In the genomic region with DNA sequence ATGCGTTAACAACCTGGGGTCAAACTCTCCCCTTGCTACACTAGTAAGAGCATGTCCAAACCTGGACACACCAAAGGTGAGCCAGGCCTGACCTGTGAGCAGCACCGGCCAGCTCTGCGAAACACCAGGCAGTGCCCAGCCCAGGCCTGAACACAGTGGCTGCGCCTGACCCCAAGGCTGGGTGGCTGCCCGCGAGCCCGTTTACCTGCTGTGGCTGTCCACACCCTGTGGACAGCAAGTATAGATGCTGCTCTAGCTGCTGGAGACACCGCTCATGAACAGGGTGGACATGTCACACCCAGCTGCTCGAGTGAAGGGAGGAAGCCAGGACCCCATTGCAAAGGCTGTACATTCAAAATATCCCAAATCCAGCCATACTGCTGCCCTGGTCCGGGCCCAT, we compare ENCODE assay signal across 2 cellular contexts.
TF ChIP-seq lines count a peak whose summit lies in the region.

No MANE protein-coding gene starts in this region.

TF ChIP-seq in IMR-90, 13 proteins besides CTCF, POLR2A, EP300 and RAD21:
- no peak for TF ChIP-seq BHLHE40 (IDR thresholded peaks at IDR 0.05; ENCODE audit: low read depth, low read length)

TF ChIP-seq in K562, 482 proteins besides CTCF, POLR2A, EP300 and RAD21:
- TF ChIP-seq RBFOX2 (IDR thresholded peaks at IDR 0.05; ENCODE audit: low read depth, low read length) (0 out of 2 replicates have a peak, but pooled peaks have one; percentile 29), E2F3 (CRISPR knock-in tag; IDR thresholded peaks at IDR 0.05) (no peak), ZBTB33 (CRISPR knock-in tag; IDR thresholded peaks at IDR 0.05) (peak; percentile 84)
